ENCODE assay signal across 16 cellular contexts in the genomic region with DNA sequence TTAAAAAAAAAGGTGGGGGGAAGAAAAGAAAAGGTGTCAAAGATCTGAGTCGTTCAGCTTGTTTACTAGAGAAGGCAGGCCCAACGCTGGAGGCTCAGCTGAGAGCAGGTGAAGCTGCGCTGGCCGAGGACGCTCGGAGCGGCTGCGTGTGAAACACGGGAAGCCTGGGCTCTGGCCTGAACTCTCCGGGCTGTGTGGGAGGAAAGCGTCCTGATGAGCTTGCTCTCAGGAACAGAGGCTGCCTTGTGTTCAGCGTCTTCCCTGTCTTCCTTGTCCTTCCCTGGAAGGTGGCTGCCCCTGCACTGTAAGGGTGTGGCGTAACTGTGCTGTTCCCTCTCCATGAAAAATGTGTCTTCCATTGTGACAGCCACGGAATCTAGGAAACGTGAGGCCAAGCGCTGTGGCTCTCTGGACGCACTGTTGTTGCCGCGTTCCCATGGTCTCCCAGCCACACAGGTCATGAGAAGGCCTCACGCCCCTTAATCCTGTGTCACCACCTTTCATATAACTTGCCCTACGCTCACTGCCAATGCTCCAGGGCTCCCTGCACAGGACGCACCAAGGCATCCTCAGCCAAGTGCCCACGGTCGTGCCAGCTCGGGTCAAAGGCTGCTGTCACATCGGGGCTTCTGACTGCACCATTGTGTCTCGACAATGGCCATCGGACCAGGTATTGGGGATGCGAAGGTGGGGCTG. TPM values are rescaled to one million over a fixed set of nuclear protein-coding genes. Genes with fewer than 3 reads are reported as not detected.
DNase-seq lines count a peak whose midpoint lies in the region; ATAC-seq, FAIRE-seq and TF ChIP-seq lines count a peak whose summit lies in the region.
"Had no signal": no experiment of that assay in that cellular context is flagged by ENCODE, and none has a peak within 500 bp of the region (broad histone marks: within the 10 kb centered on the region; RNA-seq: fewer than 3 reads in every experiment).

No MANE protein-coding gene starts in this region.

- H3K9ac ChIP-seq in IMR-90 (ENCODE audit: low read depth, low read length) (no peak overlapping the region), kidney (ENCODE audit: low read length in 2 of 2) (no peak overlapping the region)
- H3K9ac ChIP-seq: BLaER1 treated with 17β-estradiol and CSF1 and Interleukin-3, amounts not matched to agents 10 nM and 100 nM had no signal

- H3K27ac ChIP-seq in IMR-90 (ENCODE audit: insufficient read depth, low read length) = no peak overlapping the region
- no peak overlapping the region for H3K27ac ChIP-seq in kidney (ENCODE audit: low read depth in 2 of 2, low read length in 2 of 2)
- H3K27ac ChIP-seq: BLaER1 treated with 17β-estradiol and CSF1 and Interleukin-3, amounts not matched to agents 10 nM and 100 nM had no signal

- no peak overlapping the region for H3K14ac ChIP-seq in IMR-90 (replicated peaks; ENCODE audit: low read depth, low read length)

- peak overlapping the region; percentile 48; the same call in 1 of the 2 replicates for H4K91ac ChIP-seq in IMR-90 (ENCODE audit: insufficient read depth, low read depth, low read length)

- POLR2A ChIA-PET in IMR-90 (lab: Charles Lee; ENCODE audit: unreplicated experiment) = no interaction called here

- H3K56ac ChIP-seq in IMR-90 (ENCODE audit: extremely low read depth, insufficient read depth, low read length) = no peak overlapping the region

- no peak overlapping the region for H2BK20ac ChIP-seq in IMR-90 (ENCODE audit: low read depth, low read length)

- CTCF ChIA-PET in IMR-90 (lab: Yijun Ruan, JAX) = no interaction called here

- H4K20me1 ChIP-seq in IMR-90 (ENCODE audit: insufficient read depth, low read length) = no peaks in the 10 kb centered on the region
- H4K20me1 ChIP-seq: BLaER1 treated with 17β-estradiol and CSF1 and Interleukin-3, amounts not matched to agents 10 nM and 100 nM had no signal

- H3K4me3 ChIP-seq in IMR-90 (ENCODE audit: insufficient read depth, low read depth, low read length) (no peak overlapping the region), kidney (ENCODE audit: low read length in 2 of 2) (no peak overlapping the region)
- H3K4me3 ChIP-seq: BLaER1 treated with 17β-estradiol and CSF1 and Interleukin-3, amounts not matched to agents 10 nM and 100 nM had no signal

- peak overlapping the region; percentile 20; the same call in 1 of the 2 replicates for H3K4ac ChIP-seq in IMR-90 (ENCODE audit: low read depth, low read length)

- peak overlapping the region; percentile 18; the same call in 1 of the 2 replicates for H2BK120ac ChIP-seq in IMR-90 (ENCODE audit: low read depth, low read length)

- DNase-seq in activated effector memory CD4-positive, alpha-beta T cell treated with anti-CD3 and anti-CD28 coated beads, Interleukin-2, amount 50 U/mL, for 16 hours = peak; percentile 55
- no peak for DNase-seq in activated effector memory CD4-positive, alpha-beta T cell treated with Interleukin-2 at 50 U/mL for 16 hours
- DNase-seq in IMR-90 (no peak), kidney (peak; percentile 58), sciatic nerve (ENCODE audit: low spot score) (peak; percentile 36), NCI-H1436 treated with DMSO at 0.1 percent for 48 hours (lab: John Stamatoyannopoulos, UW) (no peak), NCI-H748 treated with DMSO at 0.1 percent for 48 hours (lab: John Stamatoyannopoulos, UW) (no peak)
- DNase-seq: 8988T, DMS 273 treated with DMSO at 0.1 percent for 48 hours, NCI-H1436, NCI-H2081, NCI-H226, PC-3 had no signal

- H3K36me3 ChIP-seq in IMR-90 (ENCODE audit: control insufficient read depth, insufficient read depth, low read length) (peaks cover 5% of the 10 kb centered on the region; the same call in 1 of the 2 replicates), kidney (ENCODE audit: control insufficient read depth in 1 of 2, insufficient read depth in 2 of 2, low read length in 2 of 2) (no peaks in the 10 kb centered on the region)

- no peaks in the 10 kb centered on the region for H3K27me3 ChIP-seq in IMR-90 (ENCODE audit: control insufficient read depth, insufficient read depth, low read length)
- H3K27me3 ChIP-seq: BLaER1 treated with 17β-estradiol and CSF1 and Interleukin-3, amounts not matched to agents 10 nM and 100 nM had no signal

- H3K9me1 ChIP-seq in IMR-90 (ENCODE audit: insufficient read depth, low read length) = peaks cover 29% of the 10 kb centered on the region

- H3K23ac ChIP-seq in IMR-90 (ENCODE audit: low read depth, low read length) = no peak overlapping the region

- H2AFZ ChIP-seq in IMR-90 (replicated peaks; ENCODE audit: low read length, poor library complexity) = peak overlapping the region; percentile 8

- peak overlapping the region; percentile 30 for H2AK9ac ChIP-seq in IMR-90 (replicated peaks; ENCODE audit: low read depth, low read length, poor library complexity)

- H4K8ac ChIP-seq in IMR-90 (ENCODE audit: low read depth in 2 of 2, low read length in 2 of 2) = no peak overlapping the region

- H4K5ac ChIP-seq in IMR-90 (ENCODE audit: low read depth, low read length) = no peak overlapping the region

- in situ Hi-C loops in IMR-90 (cut with MboI; ENCODE audit: low sequenced_read_pairs) = no loop called here

- H3K9me3 ChIP-seq in IMR-90 (ENCODE audit: control insufficient read depth, insufficient read depth, low read length) (no peaks in the 10 kb centered on the region), kidney (ENCODE audit: control insufficient read depth in 1 of 2, low read length in 2 of 2) (no peaks in the 10 kb centered on the region)
- H3K9me3 ChIP-seq: BLaER1 treated with 17β-estradiol and CSF1 and Interleukin-3, amounts not matched to agents 10 nM and 100 nM had no signal

- no peak for TF ChIP-seq POLR2A in IMR-90 (IDR thresholded peaks at IDR 0.05; ENCODE audit: low read depth, low read length)

- peaks cover 3 to 33% of the 10 kb centered on the region in 2 experiments; a peak in 1 of 4 replicates for H3K79me1 ChIP-seq in IMR-90 (ENCODE audit: low read depth in 1 of 2, low read length in 2 of 2)

- no peak for ATAC-seq in IMR-90 (ENCODE audit: low read depth)
- no peak for ATAC-seq in sciatic nerve
- no peak for ATAC-seq in GM21381 (IDR thresholded peaks at IDR 0.05; ENCODE audit: unreplicated experiment)
- ATAC-seq: PC-3 had no signal

- WGBS in IMR-90 (ENCODE audit: extremely low coverage in 2 of 2, insufficient read length in 1 of 2), 2 experiments = 87% methylated on average over 22 of the region's 29 CpGs; no CpG with 5 or more reads in 1 of the 2 experiments

- 0 out of 3 replicates have a peak overlapping the region, but pooled peaks have one; percentile 13 for H2BK15ac ChIP-seq in IMR-90 (ENCODE audit: low read depth, low read length)

- H3K18ac ChIP-seq in IMR-90 (ENCODE audit: low read depth, low read length) = no peak overlapping the region

- dilution Hi-C loops in IMR-90 (cut with HindIII; ENCODE audit: low sequenced_read_pairs, unreplicated experiment) = no loop called here

- H3K4me1 ChIP-seq in IMR-90 (ENCODE audit: control insufficient read depth, insufficient read depth, low read length) = peaks cover 18% of the 10 kb centered on the region
- peaks cover 0 to 3% of the 10 kb centered on the region in 2 donors for H3K4me1 ChIP-seq in kidney (ENCODE audit: control insufficient read depth in 1 of 2, insufficient read depth in 1 of 2, low read depth in 1 of 2, low read length in 2 of 2)
- H3K4me1 ChIP-seq: BLaER1 treated with 17β-estradiol and CSF1 and Interleukin-3, amounts not matched to agents 10 nM and 100 nM had no signal

- H2BK5ac ChIP-seq in IMR-90 (ENCODE audit: low read depth, low read length, poor library complexity, severe bottlenecking) = no peak overlapping the region

- TF ChIP-seq RAD21 in IMR-90 (IDR thresholded peaks at IDR 0.05; ENCODE audit: low read length) = no peak

- no peak for TF ChIP-seq CTCF in IMR-90 (conservative IDR thresholded peaks at IDR 0.05; ENCODE audit: low read depth, low read length)
- no peak for TF ChIP-seq CTCF in kidney (IDR thresholded peaks at IDR 0.05; ENCODE audit: borderline replicate concordance, extremely low read depth, insufficient read depth)

- no peak for FAIRE-seq in kidney (lab: Jason Lieb, UNC)
- FAIRE-seq: H54 had no signal

- H3K4me2 ChIP-seq in IMR-90 (ENCODE audit: low read depth, low read length) = no peak overlapping the region
- H3K4me2 ChIP-seq: BLaER1 treated with 17β-estradiol and CSF1 and Interleukin-3, amounts not matched to agents 10 nM and 100 nM had no signal

- H2AK5ac ChIP-seq in IMR-90 (ENCODE audit: low read depth, low read length) = peak overlapping the region; percentile 94

- BruUV-seq in IMR-90 (replicated peaks; lab: Mats Ljungman, UMichigan) = no TSS peak

- intact Hi-C loops in IMR-90 (cut with micrococcal nuclease) = no loop called here
- intact Hi-C loops in kidney (cut with DNase I) = no loop called here
- intact Hi-C loops in sciatic nerve (cut with DNase I) = no loop called here

TF ChIP-seq in IMR-90, 13 proteins besides CTCF, POLR2A, EP300 and RAD21:
- TF ChIP-seq, protein P1, sequence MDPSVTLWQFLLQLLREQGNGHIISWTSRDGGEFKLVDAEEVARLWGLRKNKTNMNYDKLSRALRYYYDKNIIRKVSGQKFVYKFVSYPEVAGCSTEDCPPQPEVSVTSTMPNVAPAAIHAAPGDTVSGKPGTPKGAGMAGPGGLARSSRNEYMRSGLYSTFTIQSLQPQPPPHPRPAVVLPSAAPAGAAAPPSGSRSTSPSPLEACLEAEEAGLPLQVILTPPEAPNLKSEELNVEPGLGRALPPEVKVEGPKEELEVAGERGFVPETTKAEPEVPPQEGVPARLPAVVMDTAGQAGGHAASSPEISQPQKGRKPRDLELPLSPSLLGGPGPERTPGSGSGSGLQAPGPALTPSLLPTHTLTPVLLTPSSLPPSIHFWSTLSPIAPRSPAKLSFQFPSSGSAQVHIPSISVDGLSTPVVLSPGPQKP (IDR thresholded peaks at IDR 0.05; ENCODE audit: borderline replicate concordance, low read depth, low read length) = no peak

RNA-seq across cellular contexts. Expression of a gene that starts 15.8 kb away (rescaled TPM):
- total RNA-seq in IMR-90 (2012; rRNA removed) = 1.4 and 2.0 TPM in 2 replicates
- 6.4 and 7.6 TPM in 2 replicates for polyA plus RNA-seq in IMR-90 (2012; rRNA removed)
- 5.2 and 9.3 TPM in 2 replicates for polyA plus RNA-seq in IMR-90 (2012; cell fraction: cytosol; rRNA removed)
- 3.9 and 4.3 TPM in 2 replicates for polyA plus RNA-seq in IMR-90 (2012; cell fraction: nucleus; rRNA removed; ENCODE audit: low replicate concordance)
- 13.9 TPM for total RNA-seq in kidney
- 6.8 TPM for polyA plus RNA-seq in kidney (ENCODE audit: insufficient read depth, low read depth, low replicate concordance)
- 9.6 TPM for total RNA-seq in sciatic nerve

Comparison
In these comparisons a context has a peak if more than half of its experiments do, and no peak if none do; other contexts are left out.
1. DNase-seq: peak in activated effector memory CD4-positive, alpha-beta T cell treated with anti-CD3 and anti-CD28 coated beads, Interleukin-2, amount 50 U/mL, for 16 hours (single experiment), kidney (single experiment) and sciatic nerve (single experiment); none in activated effector memory CD4-positive, alpha-beta T cell treated with Interleukin-2 at 50 U/mL for 16 hours (single experiment), IMR-90 (single experiment), NCI-H1436 treated with DMSO at 0.1 percent for 48 hours (single experiment) and NCI-H748 treated with DMSO at 0.1 percent for 48 hours (single experiment).